Comparison of ENCODE assay signal across 16 cellular contexts in genomic region chr6:135830971-135831370, GRCh38. TPM values are rescaled to one million over a fixed set of nuclear protein-coding genes. Genes with fewer than 3 reads are reported as not detected.
DNase-seq lines count a peak whose midpoint lies in the region; ATAC-seq and TF ChIP-seq lines count a peak whose summit lies in the region.
"Had no signal": no experiment of that assay in that cellular context is flagged by ENCODE, and none has a peak within 500 bp of the region (broad histone marks: within the 10 kb centered on the region; RNA-seq: fewer than 3 reads in every experiment).

No MANE protein-coding gene starts in this region.

- no peak for TF ChIP-seq CTCF in tibial artery (IDR thresholded peaks at IDR 0.05)

- peaks cover 9% of the 10 kb centered on the region for H3K4me1 ChIP-seq in adipocyte (ENCODE audit: control insufficient read depth, insufficient read depth, low read length)
- H3K4me1 ChIP-seq in mesenchymal stem cell (ENCODE audit: control insufficient read depth, insufficient read depth, low read depth, low read length) = peaks cover 2% of the 10 kb centered on the region
- H3K4me1 ChIP-seq in tibial artery = peaks cover 0 to 26% (median 8%) of the 10 kb centered on the region in 4 donors
- H3K4me1 ChIP-seq: BE2C, HAP-1, Peyer's patch had no signal

- DNase-seq in adipocyte (ENCODE audit: low read depth) (peak; percentile 76), fibroblast of gingiva (ENCODE audit: low read depth) (peak; percentile 80), mesenchymal stem cell (no peak), tibial artery (no peak)
- no peak for DNase-seq in stimulated activated CD4-positive, alpha-beta T cell treated with anti-CD3 and anti-CD28 coated beads, Interleukin-4, amount 100 ng/mL, for 24 hours
- DNase-seq: BE2C; CD4-positive, alpha-beta T cell; NCI-H187; NCI-H226; NCI-H524 treated with DMSO at 0.1 percent for 48 hours; Peyer's patch had no signal

- H3K9me3 ChIP-seq in adipocyte (ENCODE audit: control insufficient read depth, low read length) (no peaks in the 10 kb centered on the region), mesenchymal stem cell (ENCODE audit: control insufficient read depth, low read length) (no peaks in the 10 kb centered on the region), tibial artery (no peaks in the 10 kb centered on the region)
- H3K9me3 ChIP-seq: BE2C, HAP-1, Peyer's patch had no signal

- no peak overlapping the region for H3K18ac ChIP-seq in mesenchymal stem cell (ENCODE audit: low read depth in 1 of 2, low read length in 2 of 2)

- H2BK15ac ChIP-seq in mesenchymal stem cell (ENCODE audit: low read depth, poor library complexity, severe bottlenecking) = no peak overlapping the region

- no peak overlapping the region for H2BK120ac ChIP-seq in mesenchymal stem cell (ENCODE audit: low read depth, low read length)

- no peak overlapping the region for H3K14ac ChIP-seq in mesenchymal stem cell (ENCODE audit: low read length in 2 of 2)

- H2BK12ac ChIP-seq in mesenchymal stem cell (ENCODE audit: low read length in 2 of 2) = no peak overlapping the region

- no peaks in the 10 kb centered on the region for H3K79me1 ChIP-seq in mesenchymal stem cell (replicated peaks; ENCODE audit: low read length, poor library complexity, severe bottlenecking)

- no peak for ATAC-seq in GM18517 (IDR thresholded peaks at IDR 0.05; ENCODE audit: unreplicated experiment)
- ATAC-seq in HG03175 (IDR thresholded peaks at IDR 0.05; ENCODE audit: unreplicated experiment) = no peak
- ATAC-seq: Right ventricle myocardium inferior had no signal

- H3K4ac ChIP-seq in mesenchymal stem cell (ENCODE audit: low read depth in 1 of 2, low read length in 2 of 2) = no peak overlapping the region

- WGBS in mesenchymal stem cell = 90% methylated on average over 3 of the region's 3 CpGs

- no peak overlapping the region for H3K23ac ChIP-seq in mesenchymal stem cell (ENCODE audit: low read length in 2 of 2)

- H2AFZ ChIP-seq in mesenchymal stem cell (ENCODE audit: low read depth, low read length) = no peak overlapping the region

- no peak overlapping the region for H3K4me2 ChIP-seq in mesenchymal stem cell (ENCODE audit: low read length, poor library complexity, severe bottlenecking)

- H3K4me3 ChIP-seq in adipocyte (ENCODE audit: low read length) = no peak overlapping the region
- H3K4me3 ChIP-seq in mesenchymal stem cell (ENCODE audit: insufficient read depth in 1 of 2, low read depth in 1 of 2, low read length in 2 of 2) = no peak overlapping the region
- no peak overlapping the region for H3K4me3 ChIP-seq in tibial artery
- H3K4me3 ChIP-seq: HAP-1, Peyer's patch had no signal

- H4K8ac ChIP-seq in mesenchymal stem cell (ENCODE audit: low read length) = no peak overlapping the region

- H3K27me3 ChIP-seq in adipocyte (replicated peaks; ENCODE audit: control insufficient read depth, insufficient read depth, low read length) (peaks cover 3% of the 10 kb centered on the region), mesenchymal stem cell (ENCODE audit: control insufficient read depth in 1 of 2, insufficient read depth in 1 of 2, low read length in 2 of 2) (no peaks in the 10 kb centered on the region), tibial artery (no peaks in the 10 kb centered on the region)
- H3K27me3 ChIP-seq: BE2C, Peyer's patch had no signal

- peak overlapping the region; percentile 35 for H3K27ac ChIP-seq in mesenchymal stem cell (ENCODE audit: low read length, poor library complexity, severe bottlenecking)
- peak overlapping the region; percentile 22 to 31 for H3K27ac ChIP-seq in tibial artery
- H3K27ac ChIP-seq: HL-60, Peyer's patch had no signal

- H3K36me3 ChIP-seq in adipocyte (ENCODE audit: control insufficient read depth, insufficient read depth, low read length, severe bottlenecking) (no peaks in the 10 kb centered on the region), mesenchymal stem cell (ENCODE audit: control insufficient read depth in 1 of 2, insufficient read depth in 2 of 2, low read depth in 1 of 2, low read length in 2 of 2) (no peaks in the 10 kb centered on the region), tibial artery (no peaks in the 10 kb centered on the region)
- H3K36me3 ChIP-seq: BE2C, HAP-1, Peyer's patch had no signal

- no peak overlapping the region for H4K91ac ChIP-seq in mesenchymal stem cell (ENCODE audit: low read length)

- H2BK5ac ChIP-seq in mesenchymal stem cell (ENCODE audit: low read depth, low read length, poor library complexity, severe bottlenecking) = no peak overlapping the region

- no peak overlapping the region for H2AK5ac ChIP-seq in mesenchymal stem cell (ENCODE audit: low read length, severe bottlenecking)

- H3K9ac ChIP-seq in adipocyte (ENCODE audit: low read length) = no peak overlapping the region
- no peak overlapping the region for H3K9ac ChIP-seq in mesenchymal stem cell (ENCODE audit: low read length)

- intact Hi-C loops in tibial artery (cut with DNase I; ENCODE audit: low total_unique reads) = no loop called here

RNA-seq across cellular contexts. Expression of gene PDE7B, which starts 20.5 kb away (rescaled TPM):
- 0.98 TPM for polyA plus RNA-seq in mesenchymal stem cell (2013, experiment 1 of 2)
- polyA plus RNA-seq in mesenchymal stem cell (2013, experiment 2 of 2) = 1.4 TPM

Comparison
In these comparisons a context has a peak if more than half of its experiments do, and no peak if none do; other contexts are left out.
1. DNase-seq: peak in adipocyte (single experiment) and fibroblast of gingiva (single experiment); none in mesenchymal stem cell (single experiment), tibial artery (0 of 2) and stimulated activated CD4-positive, alpha-beta T cell treated with anti-CD3 and anti-CD28 coated beads, Interleukin-4, amount 100 ng/mL, for 24 hours (single experiment).